Comparison of ENCODE assay signal across 19 cellular contexts in genomic region chr2:688504-689076, GRCh38. TPM values are rescaled to one million over a fixed set of nuclear protein-coding genes. Genes with fewer than 3 reads are reported as not detected.
DNase-seq lines count a peak whose midpoint lies in the region; ATAC-seq, FAIRE-seq and TF ChIP-seq lines count a peak whose summit lies in the region.
"Had no signal": no experiment of that assay in that cellular context is flagged by ENCODE, and none has a peak within 500 bp of the region (broad histone marks: within the 10 kb centered on the region; RNA-seq: fewer than 3 reads in every experiment).

No MANE protein-coding gene starts in this region.

- ATAC-seq in natural killer cell: peak in 2 of 3 donors; percentile 27 to 32
- no peak for ATAC-seq in natural killer cell treated with Interleukin-12 subunit alpha and Interleukin-12 subunit beta and Interleukin-15 and Interleukin-18, amount 100 ng/mL, for 72 hours
- ATAC-seq in GM12878: no peak; the same call in 2 of the 3 replicates
- no peak for ATAC-seq in stimulated activated memory B cell treated with anti-CD40 and anti-IgM and Interleukin-4, amounts not matched to agents 10 μg/mL and 1 μg/mL and 100 μg/mL, for 72 hours
- ATAC-seq in aorta (ENCODE audit: low FRiP score): no peak
- ATAC-seq: CD8-positive, alpha-beta T cell; HCT116 had no signal

- in situ Hi-C loops in GM12878 (cut with MboI): no loop called here

- H3K4me2 ChIP-seq in GM12878 (ENCODE audit: control insufficient read depth, insufficient read depth): no peak overlapping the region

- no peak for TF ChIP-seq RAD21 in GM12878 (IDR thresholded peaks at IDR 0.05; ENCODE audit: insufficient read depth, low read depth, low read length)

- peaks cover 3 to 11% of the 10 kb centered on the region in 2 donors for H3K9me3 Mint-ChIP-seq in natural killer cell
- peaks cover 13% of the 10 kb centered on the region for H3K9me3 Mint-ChIP-seq in natural killer cell treated with Interleukin-12 subunit alpha and Interleukin-12 subunit beta and Interleukin-15 and Interleukin-18, amount 100 ng/mL, for 72 hours
- peaks cover 21% of the 10 kb centered on the region for H3K9me3 Mint-ChIP-seq in stimulated activated memory B cell treated with anti-CD40 and anti-IgM and Interleukin-4, amounts not matched to agents 10 μg/mL and 1 μg/mL and 100 μg/mL, for 72 hours

- H2AFZ ChIP-seq in GM12878 (ENCODE audit: control insufficient read depth, low read depth, low read length): no peak overlapping the region
- H2AFZ ChIP-seq: GM23248 had no signal

- POLR2A ChIA-PET in GM12878 (lab: Charles Lee): no interaction called here

- H3K9me3 ChIP-seq in GM12878 (replicated peaks; ENCODE audit: control insufficient read depth, insufficient read depth, low read length): peaks cover 10% of the 10 kb centered on the region; the same call in 2 of the 3 replicates
- no peaks in the 10 kb centered on the region for H3K9me3 ChIP-seq in aorta (ENCODE audit: control insufficient read depth, low read length)

- no peaks in the 10 kb centered on the region for H3K36me3 ChIP-seq in GM12878 (ENCODE audit: control insufficient read depth in 2 of 2, insufficient read depth in 2 of 2, low read length in 1 of 2)
- H3K36me3 ChIP-seq in aorta (ENCODE audit: control insufficient read depth in 1 of 2, insufficient read depth in 2 of 2, low read length in 1 of 2): no peaks in the 10 kb centered on the region

- H3K27me3 Mint-ChIP-seq in natural killer cell (ENCODE audit: low read depth in 2 of 2): peaks cover 12 to 24% of the 10 kb centered on the region in 2 donors
- H3K27me3 Mint-ChIP-seq in natural killer cell treated with Interleukin-12 subunit alpha and Interleukin-12 subunit beta and Interleukin-15 and Interleukin-18, amount 100 ng/mL, for 72 hours: peaks cover 21 to 40% of the 10 kb centered on the region in 2 donors
- H3K27me3 Mint-ChIP-seq in stimulated activated memory B cell treated with anti-CD40 and anti-IgM and Interleukin-4, amounts not matched to agents 10 μg/mL and 1 μg/mL and 100 μg/mL, for 72 hours: no peaks in the 10 kb centered on the region

- H3K27ac ChIP-seq in GM12878 (ENCODE audit: control insufficient read depth, insufficient read depth) (no peak overlapping the region), aorta (ENCODE audit: low read depth in 1 of 2, low read length in 2 of 2) (peak overlapping the region; percentile 23 to 41)
- H3K27ac ChIP-seq: GM23248, HL-60 had no signal

- RAD21 ChIA-PET in GM12878 (lab: Charles Lee; ENCODE audit: unreplicated experiment): no interaction called here

- DNase-seq in natural killer cell (no peak), GM12878 (ENCODE audit: low read depth, low spot score) (no peak), aorta (no peak), NCI-H748 treated with DMSO at 0.1 percent for 48 hours (lab: John Stamatoyannopoulos, UW) (no peak), hypothalamus (lab: John Stamatoyannopoulos, UW) (no peak), hippocampal formation (lab: John Stamatoyannopoulos, UW) (no peak)
- no peak for DNase-seq in natural killer cell treated with Interleukin-12 subunit alpha and Interleukin-12 subunit beta and Interleukin-15 and Interleukin-18, amount 100 ng/mL, for 72 hours (ENCODE audit: low spot score)
- DNase-seq: 8988T; AML-193; Caco-2; CD8-positive, alpha-beta T cell; DMS53; GM23248 had no signal

- H3K4me1 ChIP-seq in GM12878 (ENCODE audit: control insufficient read depth, insufficient read depth, low read length) (no peaks in the 10 kb centered on the region), aorta (ENCODE audit: control insufficient read depth in 1 of 2, insufficient read depth in 2 of 2, low read length in 2 of 2) (peaks cover 0 to 7% of the 10 kb centered on the region in 2 donors)
- H3K4me1 ChIP-seq: Caco-2 had no signal

- TF ChIP-seq POLR2A in GM12878 (IDR thresholded peaks at IDR 0.05; ENCODE audit: low read depth, low read length): no peak

- no peak for FAIRE-seq in GM12878 (lab: Jason Lieb, UNC)
- FAIRE-seq: GM18507, H54 had no signal

- no peak overlapping the region for H3K9ac ChIP-seq in GM12878 (ENCODE audit: control insufficient read depth, insufficient read depth, low read length)
- H3K9ac ChIP-seq: GM23248 had no signal

- peaks cover 9 to 12% of the 10 kb centered on the region in 2 donors for H3K4me1 Mint-ChIP-seq in natural killer cell
- H3K4me1 Mint-ChIP-seq in natural killer cell treated with Interleukin-12 subunit alpha and Interleukin-12 subunit beta and Interleukin-15 and Interleukin-18, amount 100 ng/mL, for 72 hours (ENCODE audit: low read depth in 2 of 2): peaks cover 6 to 11% of the 10 kb centered on the region in 2 donors
- peaks cover 20% of the 10 kb centered on the region for H3K4me1 Mint-ChIP-seq in stimulated activated memory B cell treated with anti-CD40 and anti-IgM and Interleukin-4, amounts not matched to agents 10 μg/mL and 1 μg/mL and 100 μg/mL, for 72 hours
- H3K4me1 Mint-ChIP-seq: CD14-positive monocyte had no signal

- CTCF ChIA-PET in GM12878 (lab: Yijun Ruan, JAX): no interaction called here

- H3K27ac Mint-ChIP-seq in natural killer cell: peak overlapping the region in 1 of 2 donors; percentile 23
- no peak overlapping the region for H3K27ac Mint-ChIP-seq in natural killer cell treated with Interleukin-12 subunit alpha and Interleukin-12 subunit beta and Interleukin-15 and Interleukin-18, amount 100 ng/mL, for 72 hours
- peak overlapping the region; percentile 8 for H3K27ac Mint-ChIP-seq in stimulated activated memory B cell treated with anti-CD40 and anti-IgM and Interleukin-4, amounts not matched to agents 10 μg/mL and 1 μg/mL and 100 μg/mL, for 72 hours
- H3K27ac Mint-ChIP-seq: CD14-positive monocyte; CD8-positive, alpha-beta T cell had no signal

- no peak overlapping the region for H3K4me3 Mint-ChIP-seq in natural killer cell
- no peak overlapping the region for H3K4me3 Mint-ChIP-seq in natural killer cell treated with Interleukin-12 subunit alpha and Interleukin-12 subunit beta and Interleukin-15 and Interleukin-18, amount 100 ng/mL, for 72 hours
- H3K4me3 Mint-ChIP-seq in stimulated activated memory B cell treated with anti-CD40 and anti-IgM and Interleukin-4, amounts not matched to agents 10 μg/mL and 1 μg/mL and 100 μg/mL, for 72 hours: no peak overlapping the region
- H3K4me3 Mint-ChIP-seq: CD14-positive monocyte; CD8-positive, alpha-beta T cell had no signal

- TF ChIP-seq CTCF in natural killer cell (IDR thresholded peaks at IDR 0.05): no peak
- no peak for TF ChIP-seq CTCF in GM12878 (IDR thresholded peaks at IDR 0.05 in 2 of 3, conservative IDR thresholded peaks at IDR 0.05 in 1 of 3; ENCODE audit: control insufficient read depth in 2 of 3, extremely low read depth in 1 of 3, insufficient read depth in 1 of 3, low read depth in 3 of 3, low read length in 3 of 3)

- no peaks in the 10 kb centered on the region; a peak in 1 of 4 replicates for H3K27me3 ChIP-seq in GM12878 (replicated peaks in 1 of 2; ENCODE audit: control insufficient read depth in 2 of 2, insufficient read depth in 2 of 2, low read length in 1 of 2)
- H3K27me3 ChIP-seq in aorta (ENCODE audit: control insufficient read depth in 1 of 2, insufficient read depth in 2 of 2, low read length in 1 of 2): peaks cover 0 to 3% of the 10 kb centered on the region in 2 donors

- 26% methylated on average over 7 of the region's 7 CpGs for WGBS in GM12878 (ENCODE audit: insufficient coverage, insufficient replicate concordance, low lambda C conversion rate, missing lambda C conversion rate)
- WGBS in aorta, 2 donors: 66 to 68% methylated on average over 7 of the region's 7 CpGs

- intact Hi-C loops in natural killer cell (cut with micrococcal nuclease) (no loop called here), GM12878 (cut with micrococcal nuclease; ENCODE audit: unreplicated experiment) (no loop called here), aorta (cut with DNase I) (no loop called here)

- TF ChIP-seq EP300 in GM12878 (IDR thresholded peaks at IDR 0.05; ENCODE audit: borderline replicate concordance in 1 of 2, control insufficient read depth in 1 of 2, low read depth in 2 of 2, low read length in 2 of 2): no peak

- no peaks in the 10 kb centered on the region for H4K20me1 ChIP-seq in GM12878 (ENCODE audit: control insufficient read depth, insufficient read depth)

- peaks cover 21% of the 10 kb centered on the region for H3K36me3 Mint-ChIP-seq in natural killer cell
- peaks cover 25% of the 10 kb centered on the region for H3K36me3 Mint-ChIP-seq in natural killer cell treated with Interleukin-12 subunit alpha and Interleukin-12 subunit beta and Interleukin-15 and Interleukin-18, amount 100 ng/mL, for 72 hours
- peaks cover 47% of the 10 kb centered on the region for H3K36me3 Mint-ChIP-seq in stimulated activated memory B cell treated with anti-CD40 and anti-IgM and Interleukin-4, amounts not matched to agents 10 μg/mL and 1 μg/mL and 100 μg/mL, for 72 hours
- H3K36me3 Mint-ChIP-seq: CD14-positive monocyte had no signal

- SMC1A ChIA-PET in GM12878 (lab: Charles Lee; ENCODE audit: uncharacterized antibody, unreplicated experiment): no interaction called here

- BruUV-seq in GM12878 (replicated peaks; lab: Mats Ljungman, UMichigan): no TSS peak

- no peaks in the 10 kb centered on the region for H3K79me2 ChIP-seq in GM12878 (ENCODE audit: control insufficient read depth, insufficient read depth, low read length)

- H3K4me3 ChIP-seq in GM12878 (no peak overlapping the region), aorta (ENCODE audit: low read length in 2 of 2) (no peak overlapping the region)
- H3K4me3 ChIP-seq: GM23248 had no signal

TF ChIP-seq in GM12878, 131 proteins besides CTCF, POLR2A, EP300 and RAD21 (continues in another document):
- peak; percentile 38 for TF ChIP-seq RUNX3 (IDR thresholded peaks at IDR 0.05; ENCODE audit: low read length)

RNA-seq across cellular contexts. Expression of gene TMEM18, which starts 11.4 kb away (rescaled TPM):
- 10 to 100 TPM; 22.0 to 30.8 (median 22.1) TPM for total RNA-seq in natural killer cell
- total RNA-seq in natural killer cell treated with Interleukin-12 subunit alpha and Interleukin-12 subunit beta and Interleukin-15 and Interleukin-18, amount 100 ng/mL, for 72 hours: 10 to 100 TPM; 24.9 to 26.7 TPM
- total RNA-seq in GM12878 (2013; cell fraction: nucleolus; rRNA removed): 30.6 and 33.9 TPM in 2 replicates
- total RNA-seq in GM12878 (2014; rRNA removed): 11.2 and 12.7 TPM in 2 replicates
- total RNA-seq in GM12878 (2014; rRNA removed; fragmentation: Illumina TruSeq; extraction: Trizol): 17.6 and 21.8 TPM in 2 replicates
- 22.3 and 23.7 TPM in 2 replicates for total RNA-seq in GM12878 (2021)
- polyA plus RNA-seq in GM12878 (2011; ENCODE audit: low read depth): 17.2 TPM
- polyA plus RNA-seq in GM12878 (2011; rRNA removed): 33.8 and 44.1 TPM in 2 replicates
- polyA plus RNA-seq in GM12878 (2011; cell fraction: cytosol; rRNA removed): 20.6 and 21.7 TPM in 2 replicates
- 43.3 and 44.0 TPM in 2 replicates for polyA plus RNA-seq in GM12878 (2011; cell fraction: nucleus; rRNA removed)
- polyA plus RNA-seq in GM12878 (2012): 22.5 and 24.7 TPM in 2 replicates
- polyA plus RNA-seq in GM12878 (2014; fragmentation: Illumina TruSeq; extraction: Trizol): 20.1 and 25.2 TPM in 2 replicates
- polyA plus RNA-seq in GM12878 (2014; fragmentation: Nextera tagmentation; extraction: Ambion mirVana): 10 to 100 TPM; 52.0 to 56.3 TPM
- 14.5 and 14.9 TPM in 2 replicates for polyA plus RNA-seq in GM12878 (2014; rRNA removed)
- 10 to 100 TPM; 26.8 to 27.0 TPM for polyA plus RNA-seq in GM12878 (2016; fragmentation: Nextera tagmentation; extraction: Ambion mirVana)
- polyA minus RNA-seq in GM12878 (2011; rRNA and poly(A)+ RNA removed): 15.7 and 21.1 TPM in 2 replicates
- polyA minus RNA-seq in GM12878 (2011; cell fraction: cytosol; rRNA and poly(A)+ RNA removed): 4.6 and 5.1 TPM in 2 replicates
- polyA minus RNA-seq in GM12878 (2011; cell fraction: nucleus; rRNA and poly(A)+ RNA removed): 14.6 and 25.4 TPM in 2 replicates
- total RNA-seq in aorta: 10 to 100 TPM; 21.5 to 22.4 TPM
- polyA plus RNA-seq in aorta: 10 to 100 TPM; 17.8 to 26.2 TPM

Comparison
In these comparisons a context has a peak if more than half of its experiments do, and no peak if none do; other contexts are left out.
1. ATAC-seq: peak in natural killer cell (2 of 3); none in natural killer cell treated with Interleukin-12 subunit alpha and Interleukin-12 subunit beta and Interleukin-15 and Interleukin-18, amount 100 ng/mL, for 72 hours (0 of 2), GM12878 (single experiment), stimulated activated memory B cell treated with anti-CD40 and anti-IgM and Interleukin-4, amounts not matched to agents 10 μg/mL and 1 μg/mL and 100 μg/mL, for 72 hours (single experiment) and aorta (single experiment).